8 cellular contexts compared by ENCODE assay signal in genomic region chr19:3556978-3557460, GRCh38. TPM values are rescaled to one million over a fixed set of nuclear protein-coding genes. Genes with fewer than 3 reads are reported as not detected.
A peak's percentile ranks its signal among the peaks of the same experiment; 100 is the strongest.
DNase-seq lines count a peak whose midpoint lies in the region; ATAC-seq and TF ChIP-seq lines count a peak whose summit lies in the region.

No MANE protein-coding gene starts in this region.

- H3K4me1 ChIP-seq in cardiac muscle cell (ENCODE audit: low read depth), result no peaks in the 10 kb centered on the region
- peaks cover 24% of the 10 kb centered on the region for H3K4me1 ChIP-seq in mammary epithelial cell (ENCODE audit: insufficient read depth, low read length)
- H3K4me1 ChIP-seq in lung (ENCODE audit: control insufficient read depth in 2 of 2, insufficient read depth in 2 of 2, low read length in 2 of 2), result peaks cover 0 to 17% of the 10 kb centered on the region in 2 donors

- no peak for ATAC-seq in Right ventricle myocardium inferior
- peak; percentile 26 for ATAC-seq in HG03442 (IDR thresholded peaks at IDR 0.05; ENCODE audit: unreplicated experiment)
- ATAC-seq in lung (ENCODE audit: insufficient read depth, low FRiP score), result no peak

- H3K9me3 ChIP-seq in cardiac muscle cell (ENCODE audit: low read depth), result no peaks in the 10 kb centered on the region
- H3K9me3 ChIP-seq in WERI-Rb-1 (ENCODE audit: severe bottlenecking), result no peaks in the 10 kb centered on the region
- no peaks in the 10 kb centered on the region for H3K9me3 ChIP-seq in mammary epithelial cell (replicated peaks; ENCODE audit: insufficient read depth, low read length)
- no peaks in the 10 kb centered on the region for H3K9me3 ChIP-seq in lung (ENCODE audit: control insufficient read depth in 2 of 2, insufficient read depth in 1 of 2, low read length in 1 of 2)

- H3K27me3 ChIP-seq in cardiac muscle cell, result no peaks in the 10 kb centered on the region
- no peaks in the 10 kb centered on the region for H3K27me3 ChIP-seq in WERI-Rb-1 (ENCODE audit: insufficient read depth, low read depth, severe bottlenecking)
- H3K27me3 ChIP-seq in mammary epithelial cell (ENCODE audit: insufficient read depth, low read length), result no peaks in the 10 kb centered on the region
- H3K27me3 ChIP-seq in lung (ENCODE audit: control insufficient read depth, insufficient read depth), result no peaks in the 10 kb centered on the region

- DNase-seq in cardiac muscle cell (ENCODE audit: low read depth in 1 of 2, low spot score in 1 of 2) (peak; percentile 23 to 41), Right ventricle myocardium inferior (ENCODE audit: missing footprints) (no peak), WERI-Rb-1 (peak; percentile 47), mammary epithelial cell (peak; percentile 63), lung (ENCODE audit: low spot score) (no peak), NCI-H2081 treated with DMSO at 0.1 percent for 48 hours (lab: John Stamatoyannopoulos, UW) (no peak)
- peak; percentile 33 to 54 for DNase-seq in stimulated activated CD8-positive, alpha-beta memory T cell treated with anti-CD3 and anti-CD28 coated beads, Interleukin-4, amount 100 ng/mL, for 4 hours (ENCODE audit: low read depth in 2 of 2, low spot score in 1 of 2)

- H3K9ac ChIP-seq in mammary epithelial cell (ENCODE audit: insufficient read depth, low read length), result peak overlapping the region; percentile 79

- dilution Hi-C loops in mammary epithelial cell (cut with HindIII; ENCODE audit: low sequenced_read_pairs), result no loop called here

- TF ChIP-seq CTCF in cardiac muscle cell (IDR thresholded peaks at IDR 0.05; ENCODE audit: low read depth, low read length) (no peak), WERI-Rb-1 (IDR thresholded peaks at IDR 0.05; ENCODE audit: low read depth, low read length) (peak; percentile 12; the same call in 1 of the 2 replicates), mammary epithelial cell (conservative IDR thresholded peaks at IDR 0.05 in 1 of 2, IDR thresholded peaks at IDR 0.05 in 1 of 2; ENCODE audit: extremely low read depth in 1 of 2, insufficient read depth in 1 of 2, low read depth in 1 of 2, low read length in 2 of 2) (peak in 1 of 2 donors; percentile 28), lung (IDR thresholded peaks at IDR 0.05; ENCODE audit: control extremely low read depth, extremely low read depth) (no peak)

- H3K36me3 ChIP-seq in cardiac muscle cell, result no peaks in the 10 kb centered on the region
- no peaks in the 10 kb centered on the region; the same call in 1 of the 2 replicates for H3K36me3 ChIP-seq in WERI-Rb-1
- H3K36me3 ChIP-seq in mammary epithelial cell (ENCODE audit: insufficient read depth, low read length), result no peaks in the 10 kb centered on the region
- no peaks in the 10 kb centered on the region for H3K36me3 ChIP-seq in lung (ENCODE audit: control insufficient read depth in 2 of 2, insufficient read depth in 2 of 2, low read length in 2 of 2)

- no peak overlapping the region for H3K27ac ChIP-seq in cardiac muscle cell
- H3K27ac ChIP-seq in WERI-Rb-1, result no peak overlapping the region; the same call in 1 of the 2 replicates
- H3K27ac ChIP-seq in mammary epithelial cell (ENCODE audit: insufficient read depth, low read depth, low read length), result peak overlapping the region; percentile 57
- H3K27ac ChIP-seq in lung (ENCODE audit: low read depth in 1 of 2, low read length in 1 of 2), result peak overlapping the region; percentile 56 to 70

- 2% methylated on average over 12 of the region's 60 CpGs for WGBS in mammary epithelial cell (ENCODE audit: low coverage, missing lambda C conversion rate)
- WGBS in lung, 2 donors, result 0 to 1% methylated on average over 35 to 60 of the region's 60 CpGs

- peaks cover 44% of the 10 kb centered on the region for H3K79me2 ChIP-seq in mammary epithelial cell (ENCODE audit: insufficient read depth, low read length)

- H4K20me1 ChIP-seq in mammary epithelial cell (ENCODE audit: insufficient read depth, low read length), result no peaks in the 10 kb centered on the region

- BruUV-seq in mammary epithelial cell (replicated peaks; lab: Mats Ljungman, UMichigan), result no TSS peak

- in situ Hi-C loops in mammary epithelial cell (cut with MboI; ENCODE audit: low sequenced_read_pairs in 2 of 2), result no loop called here

- intact Hi-C loops in Right ventricle myocardium inferior (cut with DNase I) (loop anchor here (2.0 kb wide), 1 partner anchor 16 kb away; the partner anchor contains the start of gene HMG20B), mammary epithelial cell (cut with micrococcal nuclease) (loop anchor here (1.0 to 2.0 kb wide), 3 partner anchors 15 to 149 kb away; partner anchors contain the start of gene HMG20B)

- H3K4me2 ChIP-seq in mammary epithelial cell (ENCODE audit: insufficient read depth, low read depth, low read length), result peak overlapping the region; percentile 80

- CTCF ChIA-PET in mammary epithelial cell (lab: Charles Lee; ENCODE audit: low non-redundant PET), result no interaction called here

- peak overlapping the region; percentile 48 for H2AFZ ChIP-seq in mammary epithelial cell (ENCODE audit: low read depth, low read length)

- peak overlapping the region; percentile 66 for H3K4me3 ChIP-seq in cardiac muscle cell
- H3K4me3 ChIP-seq in WERI-Rb-1 (ENCODE audit: low read depth, low read length), result peak overlapping the region; percentile 70
- H3K4me3 ChIP-seq in mammary epithelial cell (replicated peaks in 1 of 3; ENCODE audit: insufficient read depth in 1 of 3, low read depth in 2 of 3, low read length in 3 of 3), result peak overlapping the region; percentile 82 to 93 (median 83)
- H3K4me3 ChIP-seq in lung, result peak overlapping the region; percentile 93

RNA-seq across cellular contexts. Expression of gene MFSD12, which starts 0.4 kb away (rescaled TPM):
- total RNA-seq in cardiac muscle cell (89.0 and 110 TPM in 2 replicates), Right ventricle myocardium inferior (23.7 TPM), mammary epithelial cell (100 to 1,000 TPM; 113 to 267 TPM), lung (10 to 100 TPM; 25.5 to 78.4 TPM)
- polyA plus RNA-seq in cardiac muscle cell (51.5 and 71.8 TPM in 2 replicates), mammary epithelial cell (61.6 TPM), lung (10 to 100 TPM; 60.0 to 64.4 TPM)
- polyA minus RNA-seq in mammary epithelial cell, result 72.3 TPM

RNA-seq across cellular contexts. Expression of gene HMG20B, which starts 15.7 kb away (rescaled TPM):
- 202 and 253 TPM in 2 replicates for total RNA-seq in cardiac muscle cell
- polyA plus RNA-seq in cardiac muscle cell, result 154 and 177 TPM in 2 replicates
- total RNA-seq in Right ventricle myocardium inferior, result 37.0 TPM
- total RNA-seq in mammary epithelial cell, result 100 to 1,000 TPM in 1 of 2 donors, 10 to 100 TPM in 1; 95.7 to 162 TPM
- 51.6 TPM for polyA plus RNA-seq in mammary epithelial cell
- polyA minus RNA-seq in mammary epithelial cell, result 13.5 TPM
- total RNA-seq in lung, result 10 to 100 TPM; 60.2 to 91.3 TPM
- 10 to 100 TPM; 51.1 to 93.4 TPM for polyA plus RNA-seq in lung

RNA-seq across cellular contexts. Expression of gene TEKTIP1, which starts 18.0 kb away (rescaled TPM):
- 1.9 and 5.4 TPM in 2 replicates for total RNA-seq in cardiac muscle cell
- 4.0 and 5.9 TPM in 2 replicates for polyA plus RNA-seq in cardiac muscle cell
- total RNA-seq in Right ventricle myocardium inferior, result not detected
- 1 to 10 TPM in 1 of 2 donors, not detected in 1; 1.9 TPM for total RNA-seq in mammary epithelial cell
- not detected for polyA plus RNA-seq in mammary epithelial cell
- polyA minus RNA-seq in mammary epithelial cell, result not detected
- 1 to 10 TPM in 1 of 2 donors, under 1 TPM in 1; 0.74 to 5.8 TPM for total RNA-seq in lung
- 1 to 10 TPM in 1 of 2 donors, under 1 TPM in 1; 0.20 to 1.1 TPM for polyA plus RNA-seq in lung

RNA-seq across cellular contexts. Expression of gene GIPC3, which starts 28.3 kb away (rescaled TPM):
- 0.28 and 0.54 TPM in 2 replicates for total RNA-seq in cardiac muscle cell
- polyA plus RNA-seq in cardiac muscle cell, result 0.13 and 2.2 TPM in 2 replicates
- total RNA-seq in Right ventricle myocardium inferior, result 2.7 TPM
- total RNA-seq in mammary epithelial cell, result not detected
- 0.01 TPM for polyA plus RNA-seq in mammary epithelial cell
- not detected for polyA minus RNA-seq in mammary epithelial cell
- total RNA-seq in lung, result 1 to 10 TPM; 1.9 to 2.1 TPM
- 1 to 10 TPM; 1.6 to 1.8 TPM for polyA plus RNA-seq in lung

RNA-seq across cellular contexts. Expression of gene TBXA2R, which starts 49.7 kb away (rescaled TPM):
- total RNA-seq in cardiac muscle cell (0.15 and 0.18 TPM in 2 replicates), Right ventricle myocardium inferior (4.1 TPM), mammary epithelial cell (under 1 TPM in 1 of 2 donors, not detected in 1; 0.17 TPM), lung (1 to 10 TPM; 2.8 to 7.6 TPM)
- polyA plus RNA-seq in cardiac muscle cell (0.40 and 1.0 TPM in 2 replicates), mammary epithelial cell (0.07 TPM), lung (1 to 10 TPM; 2.5 to 4.3 TPM)
- not detected for polyA minus RNA-seq in mammary epithelial cell

Comparison
In these comparisons a context has a peak if more than half of its experiments do, and no peak if none do; other contexts are left out.
1. DNase-seq: peak in cardiac muscle cell (2 of 2), WERI-Rb-1 (single experiment), mammary epithelial cell (single experiment) and stimulated activated CD8-positive, alpha-beta memory T cell treated with anti-CD3 and anti-CD28 coated beads, Interleukin-4, amount 100 ng/mL, for 4 hours (2 of 2); none in Right ventricle myocardium inferior (single experiment), lung (single experiment) and NCI-H2081 treated with DMSO at 0.1 percent for 48 hours (single experiment).
2. H3K27ac ChIP-seq: peak in mammary epithelial cell (single experiment) and lung (2 of 2); none in cardiac muscle cell (single experiment) and WERI-Rb-1 (single experiment).
3. Peak in every context shown above with its lines, with median percentiles within 50 percentile points of each other: H3K4me3 ChIP-seq.